12 cellular contexts compared by ENCODE assay signal in genomic region chr6:52307900-52308372, GRCh38. TPM values are rescaled to one million over a fixed set of nuclear protein-coding genes. Genes with fewer than 3 reads are reported as not detected.
DNase-seq lines count a peak whose midpoint lies in the region; ATAC-seq and TF ChIP-seq lines count a peak whose summit lies in the region.
"Had no signal": no experiment of that assay in that cellular context is flagged by ENCODE, and none has a peak within 500 bp of the region (broad histone marks: within the 10 kb centered on the region; RNA-seq: fewer than 3 reads in every experiment).

No MANE protein-coding gene starts in this region.

- no peaks in the 10 kb centered on the region for H4K20me1 ChIP-seq in IMR-90 (ENCODE audit: insufficient read depth, low read length)

- H2BK120ac ChIP-seq in IMR-90 (ENCODE audit: low read depth, low read length) = no peak overlapping the region

- H3K9me3 Mint-ChIP-seq in CD8-positive, alpha-beta memory T cell = no peaks in the 10 kb centered on the region
- no peaks in the 10 kb centered on the region for H3K9me3 Mint-ChIP-seq in activated T-helper 17 cell treated with anti-CD3 and anti-CD28 coated beads, Interleukin-2, amount 50 U/mL, for 72 hours
- H3K9me3 Mint-ChIP-seq in naive thymus-derived CD4-positive, alpha-beta T cell = peaks cover 0 to 4% (median 0%) of the 10 kb centered on the region in 11 donors

- H2AK5ac ChIP-seq in IMR-90 (ENCODE audit: low read depth, low read length) = no peak overlapping the region

- H2BK15ac ChIP-seq in IMR-90 (ENCODE audit: low read depth, low read length) = no peak overlapping the region

- H3K9ac ChIP-seq in IMR-90 (ENCODE audit: low read depth, low read length) = no peak overlapping the region
- H3K9ac ChIP-seq: parathyroid adenoma had no signal

- H3K36me3 ChIP-seq in CD8-positive, alpha-beta memory T cell (ENCODE audit: insufficient read depth, low read length) = no peaks in the 10 kb centered on the region
- H3K36me3 ChIP-seq in IMR-90 (ENCODE audit: control insufficient read depth, insufficient read depth, low read length) (no peaks in the 10 kb centered on the region), prostate gland (no peaks in the 10 kb centered on the region)
- H3K36me3 ChIP-seq in naive thymus-derived CD4-positive, alpha-beta T cell (ENCODE audit: control insufficient read depth in 2 of 3, insufficient read depth in 3 of 3, low read length in 3 of 3) = no peaks in the 10 kb centered on the region

- intact Hi-C loops in IMR-90 (cut with micrococcal nuclease) (no loop called here), prostate gland (cut with DNase I) (no loop called here)
- intact Hi-C loops in naive thymus-derived CD4-positive, alpha-beta T cell (cut with micrococcal nuclease) = loop anchor here (1.0 to 10.0 kb wide), 7 partner anchors 23 to 1037 kb away; partner anchors contain the start of genes PAQR8 (in 2 of the 2) and ELOVL5 (in 1 of the 2)

- no TSS peak for BruUV-seq in IMR-90 (replicated peaks; lab: Mats Ljungman, UMichigan)

- TF ChIP-seq RAD21 in IMR-90 (IDR thresholded peaks at IDR 0.05; ENCODE audit: low read length) = no peak

- no peak overlapping the region for H2BK20ac ChIP-seq in IMR-90 (ENCODE audit: low read depth, low read length)

- no peaks in the 10 kb centered on the region for H3K79me1 ChIP-seq in IMR-90 (ENCODE audit: low read depth in 1 of 2, low read length in 2 of 2)

- DNase-seq in CD8-positive, alpha-beta memory T cell = peak in 2 of 5 donors; percentile 46 to 72
- no peak for DNase-seq in IMR-90
- DNase-seq in naive thymus-derived CD4-positive, alpha-beta T cell = peak in 7 of 9 donors; percentile 46 to 74 (median 68)
- no peak for DNase-seq in prostate gland (ENCODE audit: low spot score)
- DNase-seq in UCSD-AML1 (lab: John Stamatoyannopoulos, UW; ENCODE audit: unreplicated experiment) = no peak
- DNase-seq: amniotic stem cell, NCI-H187 treated with DMSO at 0.1 percent for 48 hours had no signal

- H3K4me2 ChIP-seq in IMR-90 (ENCODE audit: low read depth, low read length) = no peak overlapping the region

- H4K91ac ChIP-seq in IMR-90 (ENCODE audit: insufficient read depth, low read depth, low read length) = no peak overlapping the region

- no peak overlapping the region for H3K18ac ChIP-seq in IMR-90 (ENCODE audit: low read depth, low read length)

- peak overlapping the region; percentile 74 to 96 (median 94) for H3K27ac Mint-ChIP-seq in CD8-positive, alpha-beta memory T cell
- peak overlapping the region; percentile 75 for H3K27ac Mint-ChIP-seq in activated T-helper 17 cell treated with anti-CD3 and anti-CD28 coated beads, Interleukin-2, amount 50 U/mL, for 72 hours
- H3K27ac Mint-ChIP-seq in naive thymus-derived CD4-positive, alpha-beta T cell = peak overlapping the region; percentile 88 to 98 (median 96)

- in situ Hi-C loops in IMR-90 (cut with MboI; ENCODE audit: low sequenced_read_pairs) = no loop called here

- H3K4ac ChIP-seq in IMR-90 (ENCODE audit: low read depth, low read length) = no peak overlapping the region

- dilution Hi-C loops in IMR-90 (cut with HindIII; ENCODE audit: low sequenced_read_pairs, unreplicated experiment) = no loop called here

- no peak overlapping the region for H3K14ac ChIP-seq in IMR-90 (replicated peaks; ENCODE audit: low read depth, low read length)

- 60% methylated on average over 1 of the region's 1 CpG; no CpG with 5 or more reads in 1 of the 2 experiments for WGBS in IMR-90 (ENCODE audit: extremely low coverage in 2 of 2, insufficient read length in 1 of 2), 2 experiments
- 67% methylated on average over 1 of the region's 1 CpG for WGBS in prostate gland

- H3K9me1 ChIP-seq in IMR-90 (ENCODE audit: insufficient read depth, low read length) = no peaks in the 10 kb centered on the region

- no peak overlapping the region for H3K27ac ChIP-seq in CD8-positive, alpha-beta memory T cell (ENCODE audit: low read depth, low read length)
- H3K27ac ChIP-seq in IMR-90 (ENCODE audit: insufficient read depth, low read length) (no peak overlapping the region), prostate gland (no peak overlapping the region)
- H3K27ac ChIP-seq in naive thymus-derived CD4-positive, alpha-beta T cell (ENCODE audit: low read depth, low read length) = peak overlapping the region; percentile 64
- H3K27ac ChIP-seq: parathyroid adenoma had no signal

- H3K27me3 Mint-ChIP-seq in CD8-positive, alpha-beta memory T cell = no peaks in the 10 kb centered on the region
- H3K27me3 Mint-ChIP-seq in activated T-helper 17 cell treated with anti-CD3 and anti-CD28 coated beads, Interleukin-2, amount 50 U/mL, for 72 hours = no peaks in the 10 kb centered on the region
- H3K27me3 Mint-ChIP-seq in naive thymus-derived CD4-positive, alpha-beta T cell = no peaks in the 10 kb centered on the region

- no peak overlapping the region for H3K56ac ChIP-seq in IMR-90 (ENCODE audit: extremely low read depth, insufficient read depth, low read length)

- H3K23ac ChIP-seq in IMR-90 (ENCODE audit: low read depth, low read length) = peak overlapping the region; percentile 56; the same call in 1 of the 2 replicates

- no peaks in the 10 kb centered on the region for H3K27me3 ChIP-seq in CD8-positive, alpha-beta memory T cell (ENCODE audit: insufficient read depth, low read length, poor library complexity, severe bottlenecking)
- H3K27me3 ChIP-seq in IMR-90 (ENCODE audit: control insufficient read depth, insufficient read depth, low read length) (no peaks in the 10 kb centered on the region; the same call in 1 of the 2 replicates), prostate gland (replicated peaks; ENCODE audit: insufficient read depth) (no peaks in the 10 kb centered on the region)
- H3K27me3 ChIP-seq in naive thymus-derived CD4-positive, alpha-beta T cell (ENCODE audit: control insufficient read depth in 2 of 2, insufficient read depth in 2 of 2, low read length in 2 of 2) = no peaks in the 10 kb centered on the region

- H2AFZ ChIP-seq in IMR-90 (replicated peaks; ENCODE audit: low read length, poor library complexity) = peak overlapping the region; percentile 68
- H2AFZ ChIP-seq: parathyroid adenoma had no signal

- peak overlapping the region; percentile 21 for H3K4me3 ChIP-seq in CD8-positive, alpha-beta memory T cell (ENCODE audit: low read length)
- H3K4me3 ChIP-seq in IMR-90 (ENCODE audit: insufficient read depth, low read depth, low read length) = no peak overlapping the region
- H3K4me3 ChIP-seq in naive thymus-derived CD4-positive, alpha-beta T cell (ENCODE audit: low read length) = peak overlapping the region; percentile 32
- H3K4me3 ChIP-seq in prostate gland = no peak overlapping the region

- H3K4me1 ChIP-seq in CD8-positive, alpha-beta memory T cell (ENCODE audit: insufficient read depth, low read length) = peaks cover 77% of the 10 kb centered on the region
- H3K4me1 ChIP-seq in IMR-90 (ENCODE audit: control insufficient read depth, insufficient read depth, low read length) (no peaks in the 10 kb centered on the region), prostate gland (replicated peaks) (no peaks in the 10 kb centered on the region)
- peaks cover 50 to 75% of the 10 kb centered on the region in 2 donors for H3K4me1 ChIP-seq in naive thymus-derived CD4-positive, alpha-beta T cell (ENCODE audit: control insufficient read depth in 2 of 2, insufficient read depth in 2 of 2, low read length in 2 of 2)
- H3K4me1 ChIP-seq: parathyroid adenoma had no signal

- no peak for ATAC-seq in IMR-90 (ENCODE audit: low read depth)
- ATAC-seq in activated T-helper 17 cell treated with anti-CD3 and anti-CD28 coated beads, Interleukin-2, amount 50 U/mL, for 72 hours (replicated peaks) = peak; percentile 21
- peak; percentile 58 for ATAC-seq in naive thymus-derived CD4-positive, alpha-beta T cell
- ATAC-seq in HG02763 (IDR thresholded peaks at IDR 0.05; ENCODE audit: unreplicated experiment) = no peak
- no peak for ATAC-seq in GM19463 (IDR thresholded peaks at IDR 0.05; ENCODE audit: unreplicated experiment)
- ATAC-seq: Panc1 had no signal

- H4K8ac ChIP-seq in IMR-90 (ENCODE audit: low read depth in 2 of 2, low read length in 2 of 2) = no peak overlapping the region

- no peak for TF ChIP-seq POLR2A in IMR-90 (IDR thresholded peaks at IDR 0.05; ENCODE audit: low read depth, low read length)
- no peak for TF ChIP-seq POLR2A in prostate gland (IDR thresholded peaks at IDR 0.05)

- H3K9me3 ChIP-seq in CD8-positive, alpha-beta memory T cell (ENCODE audit: low read length) = no peaks in the 10 kb centered on the region
- no peaks in the 10 kb centered on the region for H3K9me3 ChIP-seq in IMR-90 (ENCODE audit: control insufficient read depth, insufficient read depth, low read length)
- H3K9me3 ChIP-seq in naive thymus-derived CD4-positive, alpha-beta T cell (ENCODE audit: control insufficient read depth in 2 of 3, low read length in 3 of 3) = no peaks in the 10 kb centered on the region
- H3K9me3 ChIP-seq in prostate gland = no peaks in the 10 kb centered on the region

- H4K5ac ChIP-seq in IMR-90 (ENCODE audit: low read depth, low read length) = no peak overlapping the region

- POLR2A ChIA-PET in CD8-positive, alpha-beta memory T cell (lab: Charles Lee) = interaction anchor here (0.8 to 2.0 kb wide), 4 partner anchors 22 to 92 kb away, joined by 3 to 8 read pairs (median 6); partner anchors contain the start of gene PAQR8
- POLR2A ChIA-PET in IMR-90 (lab: Charles Lee; ENCODE audit: unreplicated experiment) = no interaction called here
- POLR2A ChIA-PET in naive thymus-derived CD4-positive, alpha-beta T cell (lab: Charles Lee) = interaction anchor here (0.6 to 3.7 kb wide), 15 partner anchors 11 to 107 kb away, joined by 3 to 21 read pairs (median 5); partner anchors contain the start of genes MCM3 and PAQR8

- H3K4me1 Mint-ChIP-seq in CD8-positive, alpha-beta memory T cell = peaks cover 60 to 78% (median 66%) of the 10 kb centered on the region in 3 donors
- peaks cover 46% of the 10 kb centered on the region for H3K4me1 Mint-ChIP-seq in activated T-helper 17 cell treated with anti-CD3 and anti-CD28 coated beads, Interleukin-2, amount 50 U/mL, for 72 hours
- H3K4me1 Mint-ChIP-seq in naive thymus-derived CD4-positive, alpha-beta T cell = peaks cover 54 to 99% (median 89%) of the 10 kb centered on the region in 7 donors

- peak overlapping the region; percentile 8 to 85 (median 79) for H3K4me3 Mint-ChIP-seq in CD8-positive, alpha-beta memory T cell
- peak overlapping the region; percentile 68 for H3K4me3 Mint-ChIP-seq in activated T-helper 17 cell treated with anti-CD3 and anti-CD28 coated beads, Interleukin-2, amount 50 U/mL, for 72 hours
- peak overlapping the region; percentile 64 to 86 (median 81) for H3K4me3 Mint-ChIP-seq in naive thymus-derived CD4-positive, alpha-beta T cell

- no peak overlapping the region for H2AK9ac ChIP-seq in IMR-90 (replicated peaks; ENCODE audit: low read depth, low read length, poor library complexity)

- no peak overlapping the region for H2BK5ac ChIP-seq in IMR-90 (ENCODE audit: low read depth, low read length, poor library complexity, severe bottlenecking)

- H3K36me3 Mint-ChIP-seq in CD8-positive, alpha-beta memory T cell = peaks cover 0 to 3% (median 0%) of the 10 kb centered on the region in 3 donors
- H3K36me3 Mint-ChIP-seq in activated T-helper 17 cell treated with anti-CD3 and anti-CD28 coated beads, Interleukin-2, amount 50 U/mL, for 72 hours (ENCODE audit: low read depth) = no peaks in the 10 kb centered on the region
- H3K36me3 Mint-ChIP-seq in naive thymus-derived CD4-positive, alpha-beta T cell = peaks cover 0 to 5% (median 0%) of the 10 kb centered on the region in 5 donors

- TF ChIP-seq CTCF in IMR-90 (conservative IDR thresholded peaks at IDR 0.05; ENCODE audit: low read depth, low read length) = no peak
- no peak for TF ChIP-seq CTCF in prostate gland (IDR thresholded peaks at IDR 0.05)

- CTCF ChIA-PET in CD8-positive, alpha-beta memory T cell (lab: Charles Lee) = interaction anchor here (0.9 to 5.0 kb wide), 4 partner anchors 19 to 84 kb away, joined by 4 to 31 read pairs (median 5); partner anchors contain the start of genes MCM3 and PAQR8
- CTCF ChIA-PET in IMR-90 (lab: Yijun Ruan, JAX) = no interaction called here
- CTCF ChIA-PET in naive thymus-derived CD4-positive, alpha-beta T cell (lab: Charles Lee) = interaction anchor here (0.7 to 6.5 kb wide), 10 partner anchors 8 to 92 kb away, joined by 3 to 46 read pairs (median 6); partner anchors contain the start of genes MCM3 and PAQR8

RNA-seq across cellular contexts. Expression of gene MCM3, which starts 23.4 kb away (rescaled TPM):
- 100 to 1,000 TPM; 262 to 263 TPM for total RNA-seq in CD8-positive, alpha-beta memory T cell
- 59.0 TPM for polyA plus RNA-seq in CD8-positive, alpha-beta memory T cell
- 66.5 and 76.7 TPM in 2 replicates for total RNA-seq in IMR-90 (2012; rRNA removed)
- polyA plus RNA-seq in IMR-90 (2012; rRNA removed) = 47.6 and 54.6 TPM in 2 replicates
- polyA plus RNA-seq in IMR-90 (2012; cell fraction: cytosol; rRNA removed) = 21.7 and 34.9 TPM in 2 replicates
- polyA plus RNA-seq in IMR-90 (2012; cell fraction: nucleus; rRNA removed; ENCODE audit: low replicate concordance) = 28.2 and 43.8 TPM in 2 replicates
- total RNA-seq in activated T-helper 17 cell treated with anti-CD3 and anti-CD28 coated beads, Interleukin-2, amount 50 U/mL, for 72 hours = 100 to 1,000 TPM; 141 to 247 TPM
- total RNA-seq in naive thymus-derived CD4-positive, alpha-beta T cell = 100 to 1,000 TPM in 1 of 5 experiments, 10 to 100 TPM in 4; 20.3 to 157 (median 45.2) TPM
- polyA plus RNA-seq in naive thymus-derived CD4-positive, alpha-beta T cell = 10 to 100 TPM; 51.6 to 70.5 TPM
- total RNA-seq in prostate gland = 10 to 100 TPM; 33.6 to 51.1 TPM

RNA-seq across cellular contexts. Expression of gene PAQR8, which starts 54.0 kb away (rescaled TPM):
- total RNA-seq in CD8-positive, alpha-beta memory T cell = 10 to 100 TPM; 10.2 to 11.7 TPM
- polyA plus RNA-seq in CD8-positive, alpha-beta memory T cell = 17.9 TPM
- total RNA-seq in IMR-90 (2012; rRNA removed) (1.6 and 1.7 TPM in 2 replicates), prostate gland (10 to 100 TPM in 1 of 2 donors, 1 to 10 TPM in 1; 9.9 to 15.8 TPM)
- polyA plus RNA-seq in IMR-90 (2012; rRNA removed) = 1.1 and 1.4 TPM in 2 replicates
- 0.68 and 1.2 TPM in 2 replicates for polyA plus RNA-seq in IMR-90 (2012; cell fraction: cytosol; rRNA removed)
- 0.37 and 0.42 TPM in 2 replicates for polyA plus RNA-seq in IMR-90 (2012; cell fraction: nucleus; rRNA removed; ENCODE audit: low replicate concordance)
- 1 to 10 TPM; 5.7 to 9.2 TPM for total RNA-seq in activated T-helper 17 cell treated with anti-CD3 and anti-CD28 coated beads, Interleukin-2, amount 50 U/mL, for 72 hours
- total RNA-seq in naive thymus-derived CD4-positive, alpha-beta T cell = 10 to 100 TPM in 3 of 5 experiments, 1 to 10 TPM in 2; 7.5 to 46.2 (median 21.6) TPM
- 10 to 100 TPM; 32.1 to 39.2 TPM for polyA plus RNA-seq in naive thymus-derived CD4-positive, alpha-beta T cell

Comparison
In these comparisons a context has a peak if more than half of its experiments do, and no peak if none do; other contexts are left out.
1. DNase-seq: peak in naive thymus-derived CD4-positive, alpha-beta T cell (7 of 9); none in IMR-90 (single experiment), prostate gland (single experiment) and UCSD-AML1 (single experiment).
2. H3K4me3 ChIP-seq: peak in CD8-positive, alpha-beta memory T cell (single experiment) and naive thymus-derived CD4-positive, alpha-beta T cell (single experiment); none in IMR-90 (single experiment) and prostate gland (0 of 2).
3. ATAC-seq: peak in activated T-helper 17 cell treated with anti-CD3 and anti-CD28 coated beads, Interleukin-2, amount 50 U/mL, for 72 hours (single experiment) and naive thymus-derived CD4-positive, alpha-beta T cell (single experiment); none in IMR-90 (single experiment), HG02763 (single experiment) and GM19463 (single experiment).
4. intact Hi-C loops: an anchor here in naive thymus-derived CD4-positive, alpha-beta T cell (1.0 to 10.0 kb wide); none called in IMR-90 and prostate gland.
5. Peak in every context shown above with its lines, with median percentiles within 50 percentile points of each other: H3K27ac Mint-ChIP-seq and H3K4me3 Mint-ChIP-seq.